Comparison of ENCODE assay signal across 1 cellular context in genomic region chr2:169824373-169825333, GRCh38.
TF ChIP-seq lines count a peak whose summit lies in the region.

Gene METTL5 (minus strand): TSS chr2:169824905. CDS start chr2:169824597, 308 bp downstream.

TF ChIP-seq in HepG2, 621 proteins besides CTCF, POLR2A, EP300 and RAD21 (continued from another document and continues in another):
- TF ChIP-seq ARID4A (CRISPR knock-in tag; IDR thresholded peaks at IDR 0.05; ENCODE audit: borderline replicate concordance) (peak; percentile 99), ZNF282 (IDR thresholded peaks at IDR 0.05; ENCODE audit: partially characterized antibody) (no peak), ZNF101 (CRISPR knock-in tag; IDR thresholded peaks at IDR 0.05; ENCODE audit: borderline replicate concordance, low read depth) (no peak), YY1 (IDR thresholded peaks at IDR 0.05; ENCODE audit: insufficient read depth, insufficient replicate concordance, low read depth, low read length) (peak; percentile 85), ZNF749 (CRISPR knock-in tag; IDR thresholded peaks at IDR 0.05; ENCODE audit: borderline replicate concordance) (peak; percentile 96), ZNF768 (CRISPR knock-in tag; IDR thresholded peaks at IDR 0.05) (peak; percentile 77; the same call in 1 of the 2 replicates), FOXO4 (CRISPR knock-in tag; conservative IDR thresholded peaks at IDR 0.05) (0 out of 2 replicates have a peak, but pooled peaks have one; percentile 18), UBTF (CRISPR knock-in tag; IDR thresholded peaks at IDR 0.05) (peak; percentile 89; the same call in 1 of the 2 replicates), HDAC2 (CRISPR knock-in tag; IDR thresholded peaks at IDR 0.05) (peak; percentile 75), SOX6 (IDR thresholded peaks at IDR 0.05) (no peak), SOX6 (CRISPR knock-in tag; IDR thresholded peaks at IDR 0.05) (peak; percentile 30; the same call in 1 of the 2 replicates), POLR2AphosphoS2 (IDR thresholded peaks at IDR 0.05; ENCODE audit: low read depth, low read length) (no peak), REXO4 (CRISPR knock-in tag; IDR thresholded peaks at IDR 0.05; ENCODE audit: borderline replicate concordance) (no peak; the same call in none of the 2 replicates), ZNF766 (CRISPR knock-in tag; IDR thresholded peaks at IDR 0.05; ENCODE audit: borderline replicate concordance) (peak; percentile 88; the same call in 1 of the 2 replicates), ZNF704 (CRISPR knock-in tag; IDR thresholded peaks at IDR 0.05; ENCODE audit: borderline replicate concordance) (peak; percentile 92), ADNP (CRISPR knock-in tag; IDR thresholded peaks at IDR 0.05) (peak; percentile 80; the same call in 1 of the 2 replicates), STAG1 (CRISPR knock-in tag; IDR thresholded peaks at IDR 0.05) (peak; percentile 96), ZFP82 (CRISPR knock-in tag; IDR thresholded peaks at IDR 0.05; ENCODE audit: borderline replicate concordance) (peak; percentile 79; the same call in 1 of the 2 replicates), ZKSCAN1 (IDR thresholded peaks at IDR 0.05; ENCODE audit: low read length) (peak; percentile 65), YEATS2 (CRISPR knock-in tag; IDR thresholded peaks at IDR 0.05; ENCODE audit: borderline replicate concordance) (peak; percentile 55; the same call in 1 of the 2 replicates), ETV5 (CRISPR knock-in tag; IDR thresholded peaks at IDR 0.05; ENCODE audit: borderline replicate concordance) (peak; percentile 96), ZNF552 (CRISPR knock-in tag; IDR thresholded peaks at IDR 0.05; ENCODE audit: borderline replicate concordance) (peak; percentile 75; the same call in 1 of the 2 replicates), ARHGAP35 (CRISPR knock-in tag; IDR thresholded peaks at IDR 0.05; ENCODE audit: borderline replicate concordance) (peak; percentile 87; the same call in 1 of the 2 replicates), MEF2D (CRISPR knock-in tag; IDR thresholded peaks at IDR 0.05) (peak; percentile 52; the same call in 1 of the 2 replicates), PHF8 (CRISPR knock-in tag; IDR thresholded peaks at IDR 0.05) (peak; percentile 98), CEBPG (CRISPR knock-in tag; IDR thresholded peaks at IDR 0.05) (peak; percentile 55), ELF3 (CRISPR knock-in tag; IDR thresholded peaks at IDR 0.05) (peak; percentile 96), SP5 (CRISPR knock-in tag; IDR thresholded peaks at IDR 0.05; ENCODE audit: borderline replicate concordance, low read depth) (peak; percentile 60), ZBTB49 (CRISPR knock-in tag; IDR thresholded peaks at IDR 0.05; ENCODE audit: borderline replicate concordance) (peak; percentile 26; the same call in 1 of the 2 replicates), ETV6 (CRISPR knock-in tag; conservative IDR thresholded peaks at IDR 0.05) (peak; percentile 65), XBP1 (CRISPR knock-in tag; IDR thresholded peaks at IDR 0.05) (no peak), KLF6 (CRISPR knock-in tag; IDR thresholded peaks at IDR 0.05) (peak; percentile 97), HES4 (CRISPR knock-in tag; IDR thresholded peaks at IDR 0.05; ENCODE audit: borderline replicate concordance) (peak; percentile 78), DNMT1 (CRISPR knock-in tag; IDR thresholded peaks at IDR 0.05) (peak; percentile 88; the same call in 1 of the 2 replicates), FOXP4 (CRISPR knock-in tag; IDR thresholded peaks at IDR 0.05) (peak; percentile 58; the same call in 1 of the 2 replicates), KDM3A (CRISPR knock-in tag; IDR thresholded peaks at IDR 0.05; ENCODE audit: low read depth) (peak; percentile 88), ZNF205 (CRISPR knock-in tag; IDR thresholded peaks at IDR 0.05) (peak; percentile 67; the same call in 1 of the 2 replicates), BCL6 (CRISPR knock-in tag; IDR thresholded peaks at IDR 0.05) (no peak), KLF11 (CRISPR knock-in tag; IDR thresholded peaks at IDR 0.05) (peak; percentile 73; the same call in 1 of the 2 replicates)
